Comparison of ENCODE assay signal across 14 cellular contexts in the genomic region with DNA sequence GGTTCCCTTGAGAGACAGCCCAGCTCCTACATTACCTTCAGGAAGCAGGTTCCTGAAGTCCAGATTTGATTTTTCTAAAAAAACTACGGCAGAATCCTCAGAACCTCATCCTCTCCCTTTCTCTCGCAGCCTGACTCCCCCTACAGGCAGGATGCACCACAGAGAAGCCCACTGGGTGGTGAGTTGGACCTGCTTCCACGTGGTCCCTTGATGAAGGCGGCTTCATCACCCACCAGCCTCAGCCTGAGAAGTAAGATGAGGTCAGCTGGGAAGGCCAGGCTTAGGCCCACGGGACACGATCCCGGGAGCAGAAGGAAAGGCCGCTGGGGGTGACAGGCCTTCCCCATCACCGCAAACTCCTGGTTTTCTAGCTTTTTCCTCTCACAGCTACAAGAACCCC.
A peak's percentile ranks its signal among the peaks of the same experiment; 100 is the strongest.
DNase-seq lines count a peak whose midpoint lies in the region; ATAC-seq and TF ChIP-seq lines count a peak whose summit lies in the region.
"Had no signal": no experiment of that assay in that cellular context is flagged by ENCODE, and none has a peak within 500 bp of the region (broad histone marks: within the 10 kb centered on the region; RNA-seq: fewer than 3 reads in every experiment).

No MANE protein-coding gene starts in this region.

- H3K27me3 ChIP-seq in cardiac muscle cell: no peaks in the 10 kb centered on the region
- H3K27me3 ChIP-seq in foreskin keratinocyte: no peaks in the 10 kb centered on the region
- H3K27me3 ChIP-seq in uterus: no peaks in the 10 kb centered on the region

- ATAC-seq in foreskin keratinocyte: no peak
- ATAC-seq in mucosa of descending colon: no peak
- no peak for ATAC-seq in GM19035 (IDR thresholded peaks at IDR 0.05; ENCODE audit: unreplicated experiment)
- ATAC-seq: Right ventricle myocardium inferior had no signal

- intact Hi-C loops in cardiac septum (cut with DNase I): no loop called here
- intact Hi-C loops in uterus (cut with DNase I; ENCODE audit: low total_unique reads): no loop called here
- intact Hi-C loops in mucosa of descending colon (cut with DNase I, micrococcal nuclease): no loop called here

- H3K27ac ChIP-seq in cardiac muscle cell: no peak overlapping the region
- H3K27ac ChIP-seq in foreskin keratinocyte: no peak overlapping the region
- H3K27ac ChIP-seq in uterus: peak overlapping the region; percentile 11 to 39

- TF ChIP-seq CTCF in cardiac muscle cell (IDR thresholded peaks at IDR 0.05; ENCODE audit: low read depth, low read length) (peak; percentile 40), WI38 (IDR thresholded peaks at IDR 0.05; ENCODE audit: low read depth, low read length) (0 out of 2 replicates have a peak, but pooled peaks have one; percentile 23), foreskin keratinocyte (conservative IDR thresholded peaks at IDR 0.05) (peak; percentile 35), uterus (IDR thresholded peaks at IDR 0.05) (no peak), mucosa of descending colon (IDR thresholded peaks at IDR 0.05) (no peak)

- peaks cover 9% of the 10 kb centered on the region for H3K36me3 ChIP-seq in cardiac muscle cell
- no peaks in the 10 kb centered on the region for H3K36me3 ChIP-seq in uterus
- no peaks in the 10 kb centered on the region for H3K36me3 ChIP-seq in mucosa of descending colon (ENCODE audit: low read depth)

- TF ChIP-seq POLR2A in uterus (IDR thresholded peaks at IDR 0.05): no peak

- H3K4me3 ChIP-seq in cardiac muscle cell (no peak overlapping the region), WI38 (ENCODE audit: low read depth, low read length) (no peak overlapping the region), uterus (no peak overlapping the region), mucosa of descending colon (no peak overlapping the region)

- no peaks in the 10 kb centered on the region for H3K9me3 ChIP-seq in cardiac muscle cell (ENCODE audit: low read depth)
- H3K9me3 ChIP-seq in uterus: no peaks in the 10 kb centered on the region
- H3K9me3 ChIP-seq in mucosa of descending colon: no peaks in the 10 kb centered on the region

- H3K4me1 ChIP-seq in cardiac muscle cell (ENCODE audit: low read depth) (no peaks in the 10 kb centered on the region), foreskin keratinocyte (no peaks in the 10 kb centered on the region), uterus (no peaks in the 10 kb centered on the region), mucosa of descending colon (ENCODE audit: low read depth) (peaks cover 2% of the 10 kb centered on the region)

- no peak for DNase-seq in cardiac muscle cell (ENCODE audit: low read depth in 1 of 2, low spot score in 1 of 2)
- no peak for DNase-seq in cardiac septum (ENCODE audit: low spot score)
- no peak for DNase-seq in foreskin keratinocyte
- no peak for DNase-seq in uterus
- DNase-seq in NCI-H82 treated with DMSO at 0.1 percent for 48 hours (lab: John Stamatoyannopoulos, UW; ENCODE audit: unreplicated experiment): no peak
- DNase-seq in mucosa of descending colon: no peak
- DNase-seq: ACHN; activated CD4-positive, alpha-beta T cell treated with anti-CD3 and anti-CD28 coated beads, Interleukin-2, amount 10 ng/mL, durations not matched to agents 7 days and 5 days; effector memory CD4-positive, alpha-beta T cell; NCI-H1930; stimulated activated CD4-positive, alpha-beta T cell treated with anti-CD3 and anti-CD28 coated beads, Interleukin-2, amount 100 ng/mL, for 24 hours had no signal

Comparison
In these comparisons a context has a peak if more than half of its experiments do, and no peak if none do; other contexts are left out.
1. H3K27ac ChIP-seq: peak in uterus (2 of 2); none in cardiac muscle cell (single experiment) and foreskin keratinocyte (single experiment).
2. CTCF ChIP-seq: peak in cardiac muscle cell (single experiment), WI38 (single experiment) and foreskin keratinocyte (single experiment); none in uterus (0 of 4) and mucosa of descending colon (single experiment).